17 cellular contexts compared by ENCODE assay signal in genomic region chr6:125533710-125534397, GRCh38.
A peak's percentile ranks its signal among the peaks of the same experiment; 100 is the strongest.
DNase-seq lines count a peak whose midpoint lies in the region; ATAC-seq, FAIRE-seq and TF ChIP-seq lines count a peak whose summit lies in the region.
"Had no signal": no experiment of that assay in that cellular context is flagged by ENCODE, and none has a peak within 500 bp of the region (broad histone marks: within the 10 kb centered on the region; RNA-seq: fewer than 3 reads in every experiment).

No MANE protein-coding gene starts in this region.

- peak; percentile 40 for ATAC-seq in foreskin keratinocyte
- no peak for ATAC-seq in GM21515 (IDR thresholded peaks at IDR 0.05; ENCODE audit: unreplicated experiment)
- ATAC-seq: natural killer cell had no signal

- H3K36me3 ChIP-seq in SJCRH30: no peaks in the 10 kb centered on the region
- no peaks in the 10 kb centered on the region for H3K36me3 ChIP-seq in osteoblast (ENCODE audit: insufficient read depth, low read length)

- TF ChIP-seq CTCF in foreskin keratinocyte (conservative IDR thresholded peaks at IDR 0.05) (no peak), osteoblast (IDR thresholded peaks at IDR 0.05; ENCODE audit: extremely low read depth, low read depth, low read length) (no peak)

- H2AFZ ChIP-seq in osteoblast (ENCODE audit: low read length): peak overlapping the region; percentile 77

- no peaks in the 10 kb centered on the region for H3K79me2 ChIP-seq in osteoblast (ENCODE audit: insufficient read depth, low read length)

- H3K4me3 ChIP-seq in SJCRH30 (peak overlapping the region; percentile 46), osteoblast (ENCODE audit: insufficient read depth, low read length) (peak overlapping the region; percentile 62)

- H4K20me1 ChIP-seq in osteoblast (ENCODE audit: insufficient read depth, low read length): no peaks in the 10 kb centered on the region

- H3K27me3 ChIP-seq in SJCRH30 (no peaks in the 10 kb centered on the region; the same call in 1 of the 2 replicates), foreskin keratinocyte (peaks cover 54% of the 10 kb centered on the region), osteoblast (ENCODE audit: insufficient read depth, low read length) (peaks cover 5% of the 10 kb centered on the region)

- H3K4me1 ChIP-seq in SJCRH30 (peaks cover 5% of the 10 kb centered on the region; the same call in 1 of the 2 replicates), foreskin keratinocyte (no peaks in the 10 kb centered on the region), osteoblast (ENCODE audit: insufficient read depth, low read length) (no peaks in the 10 kb centered on the region)

- FAIRE-seq in RCC 7860 (lab: Jason Lieb, UNC): no peak
- FAIRE-seq: endometrium had no signal

- H3K9me3 ChIP-seq in SJCRH30 (replicated peaks): no peaks in the 10 kb centered on the region
- no peaks in the 10 kb centered on the region for H3K9me3 ChIP-seq in osteoblast (ENCODE audit: low read depth, low read length)

- no peak overlapping the region for H3K27ac ChIP-seq in SJCRH30
- H3K27ac ChIP-seq in foreskin keratinocyte: no peak overlapping the region
- H3K27ac ChIP-seq in osteoblast (ENCODE audit: low read depth, low read length): no peak overlapping the region

- DNase-seq in ELF-1 (ENCODE audit: low read depth, low spot score) (peak; percentile 81), SJCRH30 (peak; percentile 28 to 58), foreskin keratinocyte (no peak), osteoblast (ENCODE audit: insufficient read length, low spot score, missing footprints) (peak; percentile 58), RCC 7860 (ENCODE audit: low spot score) (no peak), EL (no peak)
- DNase-seq in central memory CD4-positive, alpha-beta T cell: no peak
- DNase-seq: activated T-cell treated with anti-CD3 and anti-CD28 coated beads, Interleukin-2, amount 50 U/mL, for 48 hours; DND-41; HFFc6; KG1; natural killer cell; NCI-H1930; stimulated activated CD4-positive, alpha-beta T cell treated with anti-CD3 and anti-CD28 coated beads, Interleukin-15, amount 100 ng/mL, for 24 hours; SW 1271 had no signal

- H3K4me2 ChIP-seq in osteoblast (ENCODE audit: insufficient read depth, low read length): peak overlapping the region; percentile 72

Comparison
In these comparisons a context has a peak if more than half of its experiments do, and no peak if none do; other contexts are left out.
1. DNase-seq: peak in ELF-1 (single experiment), SJCRH30 (2 of 2) and osteoblast (single experiment); none in foreskin keratinocyte (0 of 2), RCC 7860 (single experiment), EL (single experiment) and central memory CD4-positive, alpha-beta T cell (single experiment).